Comparison of ENCODE assay signal across 16 cellular contexts in genomic region chr10:3159160-3159559, GRCh38. TPM values are rescaled to one million over a fixed set of nuclear protein-coding genes. Genes with fewer than 3 reads are reported as not detected.
DNase-seq lines count a peak whose midpoint lies in the region; ATAC-seq and TF ChIP-seq lines count a peak whose summit lies in the region.
"Had no signal": no experiment of that assay in that cellular context is flagged by ENCODE, and none has a peak within 500 bp of the region (broad histone marks: within the 10 kb centered on the region; RNA-seq: fewer than 3 reads in every experiment).

No MANE protein-coding gene starts in this region.

- peak; percentile 15 for DNase-seq in activated CD8-positive, alpha-beta memory T cell treated with anti-CD3 and anti-CD28 coated beads for 24 hours
- DNase-seq in activated CD8-positive, alpha-beta memory T cell treated with anti-CD3 and anti-CD28 coated beads, Interleukin-2, amount 50 U/mL, for 48 hours, result no peak
- DNase-seq in endothelial cell (ENCODE audit: low spot score), result no peak
- DNase-seq in left ventricle myocardium inferior, result peak; percentile 40
- DNase-seq in nephron progenitor cell, result no peak
- DNase-seq in T1000 (lab: John Stamatoyannopoulos, UW), result no peak
- DNase-seq in naive thymus-derived CD8-positive, alpha-beta T cell, result no peak
- DNase-seq in type B pancreatic cell (ENCODE audit: extremely low spot score, unreplicated experiment), result no peak
- DNase-seq: CD8-positive, alpha-beta memory T cell; DND-41; GDM1; HCEC 1CT; HFFc6 had no signal

- peak overlapping the region; percentile 30 for H3K27ac ChIP-seq in left ventricle myocardium inferior (replicated peaks)
- H3K27ac ChIP-seq: 22Rv1, BLaER1 had no signal

- POLR2A ChIA-PET in naive thymus-derived CD8-positive, alpha-beta T cell (lab: Charles Lee), result no interaction called here

- intact Hi-C loops in left ventricle myocardium inferior (cut with micrococcal nuclease), result no loop called here

- no peaks in the 10 kb centered on the region for H3K27me3 Mint-ChIP-seq in endothelial cell (ENCODE audit: unreplicated experiment)
- H3K27me3 Mint-ChIP-seq in nephron progenitor cell (ENCODE audit: low read depth, poor library complexity), result peaks cover 5% of the 10 kb centered on the region
- no peaks in the 10 kb centered on the region for H3K27me3 Mint-ChIP-seq in naive thymus-derived CD8-positive, alpha-beta T cell
- no peaks in the 10 kb centered on the region for H3K27me3 Mint-ChIP-seq in type B pancreatic cell
- H3K27me3 Mint-ChIP-seq: CD8-positive, alpha-beta memory T cell had no signal

- H3K36me3 ChIP-seq in left ventricle myocardium inferior, result peaks cover 92% of the 10 kb centered on the region

- no peak for ATAC-seq in naive thymus-derived CD8-positive, alpha-beta T cell

- H3K4me1 Mint-ChIP-seq in endothelial cell (ENCODE audit: unreplicated experiment) (no peaks in the 10 kb centered on the region), nephron progenitor cell (peaks cover 20% of the 10 kb centered on the region), type B pancreatic cell (ENCODE audit: unreplicated experiment) (no peaks in the 10 kb centered on the region)
- peaks cover 0 to 5% (median 0%) of the 10 kb centered on the region in 4 donors for H3K4me1 Mint-ChIP-seq in naive thymus-derived CD8-positive, alpha-beta T cell

- no peaks in the 10 kb centered on the region for H3K4me1 ChIP-seq in left ventricle myocardium inferior
- H3K4me1 ChIP-seq: Caco-2 had no signal

- H3K4me3 Mint-ChIP-seq in endothelial cell (ENCODE audit: unreplicated experiment), result peak overlapping the region; percentile 37
- H3K4me3 Mint-ChIP-seq in nephron progenitor cell, result no peak overlapping the region
- no peak overlapping the region for H3K4me3 Mint-ChIP-seq in naive thymus-derived CD8-positive, alpha-beta T cell
- H3K4me3 Mint-ChIP-seq in type B pancreatic cell, result no peak overlapping the region
- H3K4me3 Mint-ChIP-seq: CD8-positive, alpha-beta memory T cell; HFFc6 had no signal

- H3K9me3 ChIP-seq in left ventricle myocardium inferior (replicated peaks), result no peaks in the 10 kb centered on the region
- H3K9me3 ChIP-seq: BLaER1, Caco-2 had no signal

- peaks cover 49% of the 10 kb centered on the region for H3K36me3 Mint-ChIP-seq in endothelial cell (ENCODE audit: low read depth, unreplicated experiment)
- H3K36me3 Mint-ChIP-seq in nephron progenitor cell (ENCODE audit: low read depth), result peaks cover 92% of the 10 kb centered on the region
- peaks cover 19 to 93% (median 61%) of the 10 kb centered on the region in 3 donors for H3K36me3 Mint-ChIP-seq in naive thymus-derived CD8-positive, alpha-beta T cell
- H3K36me3 Mint-ChIP-seq in type B pancreatic cell, result peaks cover 56% of the 10 kb centered on the region

- TF ChIP-seq CTCF in endothelial cell (IDR thresholded peaks at IDR 0.05; ENCODE audit: unreplicated experiment) (no peak), left ventricle myocardium inferior (IDR thresholded peaks at IDR 0.05; ENCODE audit: borderline replicate concordance) (no peak), nephron progenitor cell (IDR thresholded peaks at IDR 0.05) (no peak), type B pancreatic cell (conservative IDR thresholded peaks at IDR 0.05) (no peak)

- H3K27ac Mint-ChIP-seq in endothelial cell (ENCODE audit: unreplicated experiment) (no peak overlapping the region), nephron progenitor cell (peak overlapping the region; percentile 17), type B pancreatic cell (no peak overlapping the region)
- H3K27ac Mint-ChIP-seq in naive thymus-derived CD8-positive, alpha-beta T cell, result peak overlapping the region in 1 of 10 donors; percentile 26
- H3K27ac Mint-ChIP-seq: HFFc6 had no signal

- H3K4me3 ChIP-seq in left ventricle myocardium inferior, result no peak overlapping the region
- H3K4me3 ChIP-seq: BLaER1 had no signal

- no peaks in the 10 kb centered on the region for H3K27me3 ChIP-seq in left ventricle myocardium inferior (ENCODE audit: low read depth)
- H3K27me3 ChIP-seq: BLaER1 had no signal

- H3K9me3 Mint-ChIP-seq in endothelial cell (ENCODE audit: unreplicated experiment) (no peaks in the 10 kb centered on the region), nephron progenitor cell (no peaks in the 10 kb centered on the region), type B pancreatic cell (no peaks in the 10 kb centered on the region)
- no peaks in the 10 kb centered on the region for H3K9me3 Mint-ChIP-seq in naive thymus-derived CD8-positive, alpha-beta T cell
- H3K9me3 Mint-ChIP-seq: CD8-positive, alpha-beta memory T cell; HFFc6 had no signal

RNA-seq across cellular contexts. Expression of gene PITRM1, which starts 13.4 kb away (rescaled TPM):
- total RNA-seq in endothelial cell (ENCODE audit: unreplicated experiment) (60.3 TPM), left ventricle myocardium inferior (91.4 TPM), type B pancreatic cell (ENCODE audit: low replicate concordance) (57.0 and 62.3 TPM in 2 replicates)
- 100 to 1,000 TPM; 105 to 114 TPM for total RNA-seq in naive thymus-derived CD8-positive, alpha-beta T cell
- polyA plus RNA-seq in naive thymus-derived CD8-positive, alpha-beta T cell, result 10 to 100 TPM; 29.0 to 58.2 (median 37.5) TPM

Comparison
In these comparisons a context has a peak if more than half of its experiments do, and no peak if none do; other contexts are left out.
1. DNase-seq: peak in activated CD8-positive, alpha-beta memory T cell treated with anti-CD3 and anti-CD28 coated beads for 24 hours (single experiment) and left ventricle myocardium inferior (single experiment); none in activated CD8-positive, alpha-beta memory T cell treated with anti-CD3 and anti-CD28 coated beads, Interleukin-2, amount 50 U/mL, for 48 hours (single experiment), endothelial cell (single experiment), nephron progenitor cell (single experiment), T1000 (single experiment), naive thymus-derived CD8-positive, alpha-beta T cell (0 of 10) and type B pancreatic cell (single experiment).